2 cellular contexts compared by ENCODE assay signal in genomic region chr12:113464852-113465719, GRCh38.
TF ChIP-seq lines count a peak whose summit lies in the region.

No MANE protein-coding gene starts in this region.

TF ChIP-seq in IMR-90, 13 proteins besides CTCF, POLR2A, EP300 and RAD21:
- TF ChIP-seq CHD1 (IDR thresholded peaks at IDR 0.05; ENCODE audit: low read depth, low read length), result no peak
- TF ChIP-seq RCOR1 (IDR thresholded peaks at IDR 0.05; ENCODE audit: insufficient replicate concordance, low read length), result no peak
- TF ChIP-seq MAZ (IDR thresholded peaks at IDR 0.05; ENCODE audit: borderline replicate concordance, low read depth, low read length), result no peak
- no peak for TF ChIP-seq ELK1 (IDR thresholded peaks at IDR 0.05; ENCODE audit: borderline replicate concordance, low read depth, low read length)
- TF ChIP-seq MAFK (IDR thresholded peaks at IDR 0.05; ENCODE audit: low read depth, low read length), result no peak
- TF ChIP-seq SMC3 (IDR thresholded peaks at IDR 0.05; ENCODE audit: low read depth, low read length), result no peak
- TF ChIP-seq CEBPB (IDR thresholded peaks at IDR 0.05; ENCODE audit: low read depth, low read length), result no peak
- TF ChIP-seq FOS (IDR thresholded peaks at IDR 0.05; ENCODE audit: low read depth, low read length), result no peak
- no peak for TF ChIP-seq RFX5 (IDR thresholded peaks at IDR 0.05; ENCODE audit: low read depth, low read length)
- no peak for TF ChIP-seq MXI1 (IDR thresholded peaks at IDR 0.05; ENCODE audit: borderline replicate concordance, low read depth, low read length)
- TF ChIP-seq NFE2L2 (IDR thresholded peaks at IDR 0.05; ENCODE audit: low read depth, low read length), result no peak
- no peak for TF ChIP-seq USF2 (IDR thresholded peaks at IDR 0.05; ENCODE audit: low read depth, low read length)
- TF ChIP-seq BHLHE40 (IDR thresholded peaks at IDR 0.05; ENCODE audit: low read depth, low read length), result no peak
TF ChIP-seq in IMR-90: peak in this region for 0.

TF ChIP-seq in H1, 55 proteins besides CTCF, POLR2A, EP300 and RAD21:
- peak; percentile 22 for TF ChIP-seq EZH2 (IDR thresholded peaks at IDR 0.05; ENCODE audit: low read depth, low read length, severe bottlenecking)
- TF ChIP-seq FOSL1 (IDR thresholded peaks at IDR 0.05; ENCODE audit: insufficient read depth, low read depth, low read length), result no peak
- TF ChIP-seq SUZ12 (IDR thresholded peaks at IDR 0.05; ENCODE audit: low read length), result peak; percentile 5
- TF ChIP-seq RNF2 (IDR thresholded peaks at IDR 0.05; ENCODE audit: borderline replicate concordance, low read depth, low read length, missing control alignments, poor library complexity, severe bottlenecking), result peak; percentile 4
- TF ChIP-seq CREB1 (IDR thresholded peaks at IDR 0.05), result peak; percentile 18; the same call in 1 of the 2 replicates
- no peak for TF ChIP-seq HDAC6 (IDR thresholded peaks at IDR 0.05; ENCODE audit: low read depth, low read length)
